ENCODE assay signal across 6 cellular contexts in genomic region chr10:85515316-85515715, GRCh38.
"Had no signal": no experiment of that assay in that cellular context is flagged by ENCODE, and none has a peak within 500 bp of the region (broad histone marks: within the 10 kb centered on the region; RNA-seq: fewer than 3 reads in every experiment).

No MANE protein-coding gene starts in this region.

- H3K9me3 Mint-ChIP-seq: H9, IgD-negative memory B cell had no signal

- H3K27ac Mint-ChIP-seq: H9, IgD-negative memory B cell had no signal

- H3K4me3 Mint-ChIP-seq: H9, IgD-negative memory B cell had no signal

- H3K4me1 Mint-ChIP-seq: IgD-negative memory B cell had no signal

- H3K36me3 Mint-ChIP-seq: IgD-negative memory B cell had no signal

- DNase-seq: GM23248, GOT3, H9, HCEC 1CT had no signal

- H3K4me3 ChIP-seq: GM23248 had no signal

- ATAC-seq: HepG2 had no signal
